ENCODE assay signal across 6 cellular contexts in genomic region chr4:155962697-155963096, GRCh38. TPM values are rescaled to one million over a fixed set of nuclear protein-coding genes. Genes with fewer than 3 reads are reported as not detected.
"Had no signal": no experiment of that assay in that cellular context is flagged by ENCODE, and none has a peak within 500 bp of the region (broad histone marks: within the 10 kb centered on the region; RNA-seq: fewer than 3 reads in every experiment).

No MANE protein-coding gene starts in this region.

- H2AFZ ChIP-seq: GM23338 had no signal

- H3K4me2 ChIP-seq: GM23338 had no signal

- H3K4me3 ChIP-seq: GM23338, K562 had no signal

- ATAC-seq: GM23338, K562 had no signal

- DNase-seq: H9, HCEC 1CT, IMR-90 had no signal

RNA-seq across cellular contexts. Expression of gene TDO2, which starts 59.2 kb away (rescaled TPM):
- total RNA-seq: H1, H9 had no signal
- polyA plus RNA-seq: GM23338 had no signal
